1 cellular context compared by ENCODE assay signal in the genomic region with DNA sequence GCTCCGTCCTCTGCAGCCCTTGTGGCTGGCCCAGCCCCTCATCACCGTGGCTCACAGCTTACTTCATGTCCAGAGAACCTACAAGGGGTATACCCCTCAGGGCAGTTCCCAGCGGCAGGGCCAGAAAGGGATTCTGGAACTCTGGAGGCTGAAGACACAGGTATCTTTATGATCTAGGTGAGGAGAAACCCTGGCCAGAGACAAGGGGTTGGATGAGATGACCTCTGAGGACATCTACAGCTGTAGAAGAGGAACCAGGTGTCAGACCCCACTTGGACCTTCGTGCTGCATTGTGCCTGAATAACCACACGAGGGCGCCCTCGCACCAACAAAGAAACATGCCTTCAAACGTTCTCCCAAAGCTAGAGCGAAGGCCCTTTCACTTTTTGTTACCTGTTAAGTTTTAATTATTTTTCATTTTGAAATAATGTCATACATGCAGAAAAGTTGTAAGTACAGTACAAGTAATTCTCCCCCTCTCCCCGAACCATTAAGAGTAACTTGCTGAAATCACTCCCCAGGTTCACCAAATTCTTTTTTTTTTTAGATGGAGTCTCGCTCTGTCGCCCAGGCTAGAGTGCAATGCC.
TF ChIP-seq lines count a peak whose summit lies in the region.

No MANE protein-coding gene starts in this region.

TF ChIP-seq in Ishikawa, 13 proteins besides CTCF, POLR2A, EP300 and RAD21 (continued from another document):
- no peak for TF ChIP-seq NFIC (IDR thresholded peaks at IDR 0.05)
- no peak for TF ChIP-seq CEBPB (IDR thresholded peaks at IDR 0.05)
- no peak for TF ChIP-seq YY1 (IDR thresholded peaks at IDR 0.05; ENCODE audit: low read depth)
